13 cellular contexts compared by ENCODE assay signal in genomic region chr20:25317351-25318075, GRCh38.
DNase-seq lines count a peak whose midpoint lies in the region; ATAC-seq, FAIRE-seq and TF ChIP-seq lines count a peak whose summit lies in the region.
"Had no signal": no experiment of that assay in that cellular context is flagged by ENCODE, and none has a peak within 500 bp of the region (broad histone marks: within the 10 kb centered on the region; RNA-seq: fewer than 3 reads in every experiment).

No MANE protein-coding gene starts in this region.

- FAIRE-seq in urothelium cell line (lab: Jason Lieb, UNC): peak; percentile 5

- intact Hi-C loops in activated B cell treated with CpG ODN at 0.5 μM for 24 hours (cut with micrococcal nuclease): loop anchor here (1.0 to 5.0 kb wide), 6 partner anchors 73 to 325 kb away; partner anchors contain the start of genes ABHD12, ACSS1, APMAP and ENTPD6
- intact Hi-C loops in mucosa of descending colon (cut with DNase I, micrococcal nuclease): no loop called here
- intact Hi-C loops in activated CD4-positive, alpha-beta T cell treated with anti-CD3 and anti-CD28 coated beads for 36 hours (cut with DNase I, micrococcal nuclease): loop anchor here in 1 of 2 experiments (10.0 kb wide), 1 partner anchor 307 kb away; the partner anchor contains the start of gene NANP

- peak overlapping the region; percentile 55 for H3K27ac Mint-ChIP-seq in stimulated activated naive CD8-positive, alpha-beta T cell treated with anti-CD3 and anti-CD28 coated beads, Interleukin-15, Interleukin-2, amounts not matched to agents 100 ng/mL and 50 ng/mL, for 24 hours
- H3K27ac Mint-ChIP-seq in activated B cell treated with CpG ODN at 0.5 μM for 24 hours: peak overlapping the region; percentile 87
- no peak overlapping the region for H3K27ac Mint-ChIP-seq in activated CD4-positive, alpha-beta T cell treated with anti-CD3 and anti-CD28 coated beads for 36 hours
- H3K27ac Mint-ChIP-seq: activated naive CD4-positive, alpha-beta T cell treated with anti-CD3 and anti-CD28 coated beads, Interleukin-2, amount 10 ng/mL, durations not matched to agents 7 days and 5 days had no signal

- TF ChIP-seq CTCF in activated B cell treated with CpG ODN at 0.5 μM for 24 hours (IDR thresholded peaks at IDR 0.05) (no peak), mucosa of descending colon (IDR thresholded peaks at IDR 0.05) (no peak)

- peaks cover 10% of the 10 kb centered on the region for H3K36me3 Mint-ChIP-seq in stimulated activated naive CD8-positive, alpha-beta T cell treated with anti-CD3 and anti-CD28 coated beads, Interleukin-15, Interleukin-2, amounts not matched to agents 100 ng/mL and 50 ng/mL, for 24 hours (ENCODE audit: low read depth)
- peaks cover 10% of the 10 kb centered on the region for H3K36me3 Mint-ChIP-seq in activated B cell treated with CpG ODN at 0.5 μM for 24 hours (ENCODE audit: low read depth)
- peaks cover 14% of the 10 kb centered on the region for H3K36me3 Mint-ChIP-seq in activated CD4-positive, alpha-beta T cell treated with anti-CD3 and anti-CD28 coated beads for 36 hours (ENCODE audit: low read depth)

- no peak for ATAC-seq in stimulated activated naive CD8-positive, alpha-beta T cell treated with anti-CD3 and anti-CD28 coated beads, Interleukin-15, Interleukin-2, amounts not matched to agents 100 U/mL and 50 U/mL, for 24 hours
- ATAC-seq in activated B cell treated with CpG ODN at 0.5 μM for 24 hours (ENCODE audit: low read depth) (no peak), mucosa of descending colon (peak; percentile 52), HG03095 (IDR thresholded peaks at IDR 0.05; ENCODE audit: unreplicated experiment) (no peak)
- ATAC-seq in activated CD4-positive, alpha-beta T cell treated with anti-CD3 and anti-CD28 coated beads for 36 hours: no peak

- no peaks in the 10 kb centered on the region for H3K36me3 ChIP-seq in mucosa of descending colon (ENCODE audit: low read depth)

- H3K4me3 Mint-ChIP-seq in stimulated activated naive CD8-positive, alpha-beta T cell treated with anti-CD3 and anti-CD28 coated beads, Interleukin-15, Interleukin-2, amounts not matched to agents 100 ng/mL and 50 ng/mL, for 24 hours: no peak overlapping the region
- no peak overlapping the region for H3K4me3 Mint-ChIP-seq in activated B cell treated with CpG ODN at 0.5 μM for 24 hours
- no peak overlapping the region for H3K4me3 Mint-ChIP-seq in activated CD4-positive, alpha-beta T cell treated with anti-CD3 and anti-CD28 coated beads for 36 hours
- H3K4me3 Mint-ChIP-seq: activated naive CD4-positive, alpha-beta T cell treated with anti-CD3 and anti-CD28 coated beads, Interleukin-2, amount 10 ng/mL, durations not matched to agents 7 days and 5 days had no signal

- CTCF ChIA-PET in activated B cell treated with CpG ODN at 0.5 μM for 24 hours (lab: Charles Lee): no interaction called here
- CTCF ChIA-PET in activated CD4-positive, alpha-beta T cell treated with anti-CD3 and anti-CD28 coated beads for 36 hours (lab: Charles Lee): no interaction called here

- no peak for DNase-seq in stimulated activated naive CD8-positive, alpha-beta T cell treated with anti-CD3 and anti-CD28 coated beads, Interleukin-15, Interleukin-2, amounts not matched to agents 100 U/mL and 50 U/mL, for 24 hours
- DNase-seq in activated B cell treated with CpG ODN at 0.5 μM for 24 hours (peak; percentile 9), mucosa of descending colon (peak in 2 of 3 donors; percentile 18 to 34), urothelium cell line (ENCODE audit: low spot score) (no peak), medulla oblongata (ENCODE audit: extremely low spot score) (no peak)
- DNase-seq in activated CD4-positive, alpha-beta T cell treated with anti-CD3 and anti-CD28 coated beads for 36 hours: no peak
- DNase-seq: activated naive CD4-positive, alpha-beta T cell treated with anti-CD3 and anti-CD28 coated beads, Interleukin-2, amount 10 ng/mL, durations not matched to agents 7 days and 5 days; midbrain; NCI-H1436; stimulated activated CD4-positive, alpha-beta T cell treated with anti-CD3 and anti-CD28 coated beads, Interleukin-2, amount 100 ng/mL, for 24 hours; stimulated activated naive CD4-positive, alpha-beta T cell had no signal

- POLR2A ChIA-PET in activated B cell treated with CpG ODN at 0.5 μM for 24 hours (lab: Charles Lee): interaction anchor here (0.9 to 1.6 kb wide), 2 partner anchors 8 to 81 kb away, joined by 3 read pairs; no protein-coding TSS in a partner anchor
- POLR2A ChIA-PET in activated CD4-positive, alpha-beta T cell treated with anti-CD3 and anti-CD28 coated beads for 36 hours (lab: Charles Lee): no interaction called here

- H3K9me3 Mint-ChIP-seq in stimulated activated naive CD8-positive, alpha-beta T cell treated with anti-CD3 and anti-CD28 coated beads, Interleukin-15, Interleukin-2, amounts not matched to agents 100 ng/mL and 50 ng/mL, for 24 hours: no peaks in the 10 kb centered on the region
- no peaks in the 10 kb centered on the region for H3K9me3 Mint-ChIP-seq in activated B cell treated with CpG ODN at 0.5 μM for 24 hours
- H3K9me3 Mint-ChIP-seq in activated CD4-positive, alpha-beta T cell treated with anti-CD3 and anti-CD28 coated beads for 36 hours (ENCODE audit: low read depth): no peaks in the 10 kb centered on the region
- H3K9me3 Mint-ChIP-seq: activated naive CD4-positive, alpha-beta T cell treated with anti-CD3 and anti-CD28 coated beads, Interleukin-2, amount 10 ng/mL, durations not matched to agents 7 days and 5 days had no signal

- H3K9me3 ChIP-seq in mucosa of descending colon: no peaks in the 10 kb centered on the region

- no peaks in the 10 kb centered on the region for H3K4me1 ChIP-seq in mucosa of descending colon (ENCODE audit: low read depth)

- H3K4me1 Mint-ChIP-seq in stimulated activated naive CD8-positive, alpha-beta T cell treated with anti-CD3 and anti-CD28 coated beads, Interleukin-15, Interleukin-2, amounts not matched to agents 100 ng/mL and 50 ng/mL, for 24 hours (ENCODE audit: low read depth): peaks cover 23% of the 10 kb centered on the region
- H3K4me1 Mint-ChIP-seq in activated B cell treated with CpG ODN at 0.5 μM for 24 hours: peaks cover 39% of the 10 kb centered on the region
- H3K4me1 Mint-ChIP-seq in activated CD4-positive, alpha-beta T cell treated with anti-CD3 and anti-CD28 coated beads for 36 hours: peaks cover 6% of the 10 kb centered on the region

- H3K27me3 Mint-ChIP-seq in stimulated activated naive CD8-positive, alpha-beta T cell treated with anti-CD3 and anti-CD28 coated beads, Interleukin-15, Interleukin-2, amounts not matched to agents 100 ng/mL and 50 ng/mL, for 24 hours: no peaks in the 10 kb centered on the region
- H3K27me3 Mint-ChIP-seq in activated B cell treated with CpG ODN at 0.5 μM for 24 hours: no peaks in the 10 kb centered on the region
- H3K27me3 Mint-ChIP-seq in activated CD4-positive, alpha-beta T cell treated with anti-CD3 and anti-CD28 coated beads for 36 hours: no peaks in the 10 kb centered on the region
- H3K27me3 Mint-ChIP-seq: activated naive CD4-positive, alpha-beta T cell treated with anti-CD3 and anti-CD28 coated beads, Interleukin-2, amount 10 ng/mL, durations not matched to agents 7 days and 5 days had no signal

- H3K4me3 ChIP-seq in mucosa of descending colon: no peak overlapping the region

Comparison
In these comparisons a context has a peak if more than half of its experiments do, and no peak if none do; other contexts are left out.
1. DNase-seq: peak in activated B cell treated with CpG ODN at 0.5 μM for 24 hours (single experiment) and mucosa of descending colon (2 of 3); none in stimulated activated naive CD8-positive, alpha-beta T cell treated with anti-CD3 and anti-CD28 coated beads, Interleukin-15, Interleukin-2, amounts not matched to agents 100 U/mL and 50 U/mL, for 24 hours (single experiment), urothelium cell line (single experiment), medulla oblongata (single experiment) and activated CD4-positive, alpha-beta T cell treated with anti-CD3 and anti-CD28 coated beads for 36 hours (single experiment).